10 cellular contexts compared by ENCODE assay signal in genomic region chr19:35116085-35116801, GRCh38. TPM values are rescaled to one million over a fixed set of nuclear protein-coding genes. Genes with fewer than 3 reads are reported as not detected.
DNase-seq lines count a peak whose midpoint lies in the region; ATAC-seq and TF ChIP-seq lines count a peak whose summit lies in the region.
"Had no signal": no experiment of that assay in that cellular context is flagged by ENCODE, and none has a peak within 500 bp of the region (broad histone marks: within the 10 kb centered on the region; RNA-seq: fewer than 3 reads in every experiment).

No MANE protein-coding gene starts in this region.

- H3K36me3 Mint-ChIP-seq in type B pancreatic cell (no peaks in the 10 kb centered on the region), endodermal cell (ENCODE audit: low read depth) (no peaks in the 10 kb centered on the region)

- H3K4me3 ChIP-seq in lower lobe of right lung (peak overlapping the region; percentile 48), endodermal cell (ENCODE audit: low read length) (no peak overlapping the region)

- no peaks in the 10 kb centered on the region for H3K36me3 ChIP-seq in lower lobe of right lung
- no peaks in the 10 kb centered on the region for H3K36me3 ChIP-seq in endodermal cell (ENCODE audit: control insufficient read depth, insufficient read depth, low read length)

- H3K27me3 ChIP-seq in lower lobe of right lung (ENCODE audit: low read depth) = no peaks in the 10 kb centered on the region
- no peaks in the 10 kb centered on the region for H3K27me3 ChIP-seq in endodermal cell (ENCODE audit: control insufficient read depth, insufficient read depth, low read length, poor library complexity, severe bottlenecking)

- H3K4me3 Mint-ChIP-seq in type B pancreatic cell = peak overlapping the region; percentile 87
- no peak overlapping the region for H3K4me3 Mint-ChIP-seq in endodermal cell

- peak overlapping the region; percentile 78 for H3K27ac ChIP-seq in lower lobe of right lung
- H3K27ac ChIP-seq in endodermal cell (ENCODE audit: low read depth, low read length) = no peak overlapping the region

- H3K4me1 Mint-ChIP-seq in type B pancreatic cell (ENCODE audit: unreplicated experiment) (peaks cover 37% of the 10 kb centered on the region), endodermal cell (peaks cover 5% of the 10 kb centered on the region)

- in situ Hi-C loops in T47D (cut with HindIII; ENCODE audit: low pct_unique_long_range_greater_than_20kb, low sequenced_read_pairs) = no loop called here

- TF ChIP-seq CTCF in lower lobe of right lung (IDR thresholded peaks at IDR 0.05) = no peak
- no peak for TF ChIP-seq CTCF in type B pancreatic cell (conservative IDR thresholded peaks at IDR 0.05)
- no peak for TF ChIP-seq CTCF in endodermal cell (conservative IDR thresholded peaks at IDR 0.05)

- WGBS in endodermal cell (ENCODE audit: insufficient coverage in 1 of 2, insufficient read length in 1 of 2), 2 experiments = 86 to 91% methylated on average over 10 to 12 of the region's 13 CpGs

- peaks cover 12% of the 10 kb centered on the region for H3K4me1 ChIP-seq in lower lobe of right lung
- H3K4me1 ChIP-seq in endodermal cell (ENCODE audit: control insufficient read depth, insufficient read depth, low read length) = no peaks in the 10 kb centered on the region

- H3K9ac ChIP-seq in endodermal cell (ENCODE audit: extremely low read depth, low read length, poor library complexity, severe bottlenecking) = no peak overlapping the region
- H3K9ac ChIP-seq: SK-N-SH had no signal

- ATAC-seq in lower lobe of right lung (peak; percentile 37 to 54), GM21423 (IDR thresholded peaks at IDR 0.05; ENCODE audit: unreplicated experiment) (no peak)

- H3K9me3 ChIP-seq in lower lobe of right lung = no peaks in the 10 kb centered on the region
- no peaks in the 10 kb centered on the region for H3K9me3 ChIP-seq in endodermal cell (ENCODE audit: control insufficient read depth, low read length)
- H3K9me3 ChIP-seq: SK-N-SH had no signal

- peak overlapping the region; percentile 91 for H3K27ac Mint-ChIP-seq in type B pancreatic cell
- H3K27ac Mint-ChIP-seq in endodermal cell = no peak overlapping the region

- DNase-seq in NCI-H146 treated with DMSO at 0.1 percent for 48 hours (lab: John Stamatoyannopoulos, UW; ENCODE audit: unreplicated experiment) (peak; percentile 9), T47D (ENCODE audit: low read depth in 1 of 2, low spot score in 1 of 2) (peak; percentile 53 to 63), lower lobe of right lung (peak; percentile 78), type B pancreatic cell (ENCODE audit: extremely low spot score, unreplicated experiment) (no peak), endodermal cell (no peak), A172 (ENCODE audit: low spot score) (no peak)
- DNase-seq: Karpas-422, NCI-H446 treated with DMSO at 0.1 percent for 48 hours, SK-N-SH had no signal

- intact Hi-C loops in lower lobe of right lung (cut with DNase I) = no loop called here

- H3K27me3 Mint-ChIP-seq in type B pancreatic cell (no peaks in the 10 kb centered on the region), endodermal cell (ENCODE audit: insufficient read depth) (peaks cover 9% of the 10 kb centered on the region)

- H3K9me3 Mint-ChIP-seq in type B pancreatic cell (no peaks in the 10 kb centered on the region), endodermal cell (no peaks in the 10 kb centered on the region)

RNA-seq across cellular contexts. Expression of gene FXYD3, which starts 0.6 kb away (rescaled TPM):
- total RNA-seq in lower lobe of right lung = 135 TPM
- total RNA-seq in type B pancreatic cell (ENCODE audit: low replicate concordance) = 77.5 and 157 TPM in 2 replicates
- total RNA-seq in endodermal cell = not detected
- polyA plus RNA-seq in endodermal cell (2013, experiment 1 of 2) = not detected
- 0.99 TPM for polyA plus RNA-seq in endodermal cell (2013, experiment 2 of 2)
- total RNA-seq in A172 (2014; rRNA removed; shearing (Covaris generic)) = 4.8 TPM in 1 of 2 replicates, not detected in the other
- polyA plus RNA-seq: SK-N-SH had no signal

RNA-seq across cellular contexts. Expression of gene LGI4, which starts 18.6 kb away (rescaled TPM):
- 6.3 TPM for total RNA-seq in lower lobe of right lung
- 0.21 and 2.2 TPM in 2 replicates for total RNA-seq in type B pancreatic cell (ENCODE audit: low replicate concordance)
- total RNA-seq in endodermal cell = under 1 TPM; 0.27 to 0.37 TPM
- 8.4 TPM for polyA plus RNA-seq in endodermal cell (2013, experiment 1 of 2)
- polyA plus RNA-seq in endodermal cell (2013, experiment 2 of 2) = 7.0 TPM
- 0.43 TPM in 1 of 2 replicates, not detected in the other for total RNA-seq in A172 (2014; rRNA removed; shearing (Covaris generic))

RNA-seq across cellular contexts. Expression of gene FXYD1, which starts 22.4 kb away (rescaled TPM):
- 49.7 TPM for total RNA-seq in lower lobe of right lung
- total RNA-seq in type B pancreatic cell (ENCODE audit: low replicate concordance) = 2.0 and 5.3 TPM in 2 replicates
- under 1 TPM in 1 of 2 donors, not detected in 1; 0.75 TPM for total RNA-seq in endodermal cell
- 2.1 TPM for polyA plus RNA-seq in endodermal cell (2013, experiment 1 of 2)
- polyA plus RNA-seq in endodermal cell (2013, experiment 2 of 2) = 5.6 TPM
- total RNA-seq in A172 (2014; rRNA removed; shearing (Covaris generic)) = not detected in 2 replicates

RNA-seq across cellular contexts. Expression of gene FXYD7, which starts 26.8 kb away (rescaled TPM):
- total RNA-seq in lower lobe of right lung (not detected), type B pancreatic cell (ENCODE audit: low replicate concordance) (1.5 TPM in 1 of 2 replicates, not detected in the other), endodermal cell (1 to 10 TPM in 1 of 2 donors, not detected in 1; 1.1 TPM)
- polyA plus RNA-seq in endodermal cell (2013, experiment 1 of 2) = 8.2 TPM
- polyA plus RNA-seq in endodermal cell (2013, experiment 2 of 2) = 5.4 TPM
- not detected in 2 replicates for total RNA-seq in A172 (2014; rRNA removed; shearing (Covaris generic))

RNA-seq across cellular contexts. Expression of gene FXYD5, which starts 38.3 kb away (rescaled TPM):
- total RNA-seq in lower lobe of right lung (152 TPM), type B pancreatic cell (ENCODE audit: low replicate concordance) (24.2 and 92.8 TPM in 2 replicates), endodermal cell (10 to 100 TPM; 24.0 to 29.6 TPM)
- 36.6 TPM for polyA plus RNA-seq in endodermal cell (2013, experiment 1 of 2)
- polyA plus RNA-seq in endodermal cell (2013, experiment 2 of 2) = 27.4 TPM
- total RNA-seq in A172 (2014; rRNA removed; shearing (Covaris generic)) = 93.9 and 103 TPM in 2 replicates

Comparison
In these comparisons a context has a peak if more than half of its experiments do, and no peak if none do; other contexts are left out.
1. DNase-seq: peak in NCI-H146 treated with DMSO at 0.1 percent for 48 hours (single experiment), T47D (2 of 2) and lower lobe of right lung (single experiment); none in type B pancreatic cell (single experiment), endodermal cell (single experiment) and A172 (single experiment).
2. RNA of gene FXYD3, which starts 0.6 kb away (total RNA-seq): 135 TPM in lower lobe of right lung (single experiment) and 77.5 to 157 TPM in type B pancreatic cell; 4.8 TPM in A172 and not detected in endodermal cell; every median in the first group is over 10 times any median in the second.